Comparison of ENCODE assay signal across 1 cellular context in genomic region chr10:50918529-50918928, GRCh38.
TF ChIP-seq lines count a peak whose summit lies in the region.

No MANE protein-coding gene starts in this region.

TF ChIP-seq in WTC11, 78 proteins besides CTCF, POLR2A, EP300 and RAD21 (continued from another document):
- no peak for TF ChIP-seq AR (CRISPR knock-in tag; IDR thresholded peaks at IDR 0.05)
- TF ChIP-seq ZNF671 (CRISPR knock-in tag; IDR thresholded peaks at IDR 0.05) = no peak
- TF ChIP-seq SP1 (CRISPR knock-in tag; conservative IDR thresholded peaks at IDR 0.05) = no peak
- no peak for TF ChIP-seq MXD4 (CRISPR knock-in tag; IDR thresholded peaks at IDR 0.05; ENCODE audit: borderline replicate concordance)
- TF ChIP-seq CBFB (CRISPR knock-in tag; IDR thresholded peaks at IDR 0.05; ENCODE audit: low read depth) = no peak
- no peak for TF ChIP-seq ATF3 (CRISPR knock-in tag; conservative IDR thresholded peaks at IDR 0.05)
